In genomic region chr6:128520436-128521301, GRCh38 we compare ENCODE assay signal across 8 cellular contexts. TPM values are rescaled to one million over a fixed set of nuclear protein-coding genes. Genes with fewer than 3 reads are reported as not detected.
DNase-seq lines count a peak whose midpoint lies in the region; ATAC-seq lines count a peak whose summit lies in the region.

PTPRK (minus strand) TSS chr6:128520599; CDS start chr6:128520358, 241 bp downstream.

- DNase-seq in NCI-H345 (lab: John Stamatoyannopoulos, UW) (peak; percentile 26), NCI-H345 treated with DMSO at 0.1 percent for 48 hours (lab: John Stamatoyannopoulos, UW; ENCODE audit: unreplicated experiment) (no peak), NCI-H2107 treated with DMSO at 0.1 percent for 48 hours (lab: John Stamatoyannopoulos, UW; ENCODE audit: unreplicated experiment) (peak; percentile 80), left lobe of liver (ENCODE audit: low spot score) (peak; percentile 96)
- peak; percentile 74 to 83 for DNase-seq in activated CD4-positive, alpha-beta T cell treated with anti-CD3 and anti-CD28 coated beads, Interleukin-2, amount 50 U/mL, for 24 hours (ENCODE audit: low read depth in 1 of 2, low spot score in 1 of 2)
- peak; percentile 90 to 92 for DNase-seq in stimulated activated CD4-positive, alpha-beta T cell treated with anti-CD3 and anti-CD28 coated beads, Interleukin-2, amount 100 ng/mL, for 24 hours

- H3K4me3 Mint-ChIP-seq in dendritic cell treated with granulocyte-macrophage colony-stimulating factor and Interleukin-4, amounts not matched to agents 40 ng/mL and 50 ng/mL, for 4 days = peak within 1 kb of the TSS; percentile 74

- H3K27ac Mint-ChIP-seq in dendritic cell treated with granulocyte-macrophage colony-stimulating factor and Interleukin-4, amounts not matched to agents 40 ng/mL and 50 ng/mL, for 4 days = no peak within 1 kb of the TSS

- no peaks in the 10 kb centered on the region for H3K36me3 Mint-ChIP-seq in dendritic cell treated with granulocyte-macrophage colony-stimulating factor and Interleukin-4, amounts not matched to agents 40 ng/mL and 50 ng/mL, for 4 days (ENCODE audit: low read depth)

- H3K9me3 Mint-ChIP-seq in dendritic cell treated with granulocyte-macrophage colony-stimulating factor and Interleukin-4, amounts not matched to agents 40 ng/mL and 50 ng/mL, for 4 days = no peaks in the 10 kb centered on the region

- intact Hi-C loops in dendritic cell treated with granulocyte-macrophage colony-stimulating factor and Interleukin-4, amounts not matched to agents 40 ng/mL and 50 ng/mL, for 4 days (cut with micrococcal nuclease) = no loop called here

- H3K4me1 Mint-ChIP-seq in dendritic cell treated with granulocyte-macrophage colony-stimulating factor and Interleukin-4, amounts not matched to agents 40 ng/mL and 50 ng/mL, for 4 days (ENCODE audit: low read depth) = peaks cover 24% of the 10 kb centered on the region

- peak; percentile 96 for ATAC-seq in HG02885 (IDR thresholded peaks at IDR 0.05; ENCODE audit: poor library complexity, unreplicated experiment)
- ATAC-seq in left lobe of liver = peak; percentile 86

- peaks cover 52% of the 10 kb centered on the region for H3K27me3 Mint-ChIP-seq in dendritic cell treated with granulocyte-macrophage colony-stimulating factor and Interleukin-4, amounts not matched to agents 40 ng/mL and 50 ng/mL, for 4 days

RNA-seq across cellular contexts. Expression of gene PTPRK, which starts in this region (rescaled TPM):
- total RNA-seq in left lobe of liver = 38.2 TPM
